In genomic region chr14:51847489-51847796, GRCh38 we compare ENCODE assay signal across 9 cellular contexts. TPM values are rescaled to one million over a fixed set of nuclear protein-coding genes. Genes with fewer than 3 reads are reported as not detected.
DNase-seq lines count a peak whose midpoint lies in the region; ATAC-seq and TF ChIP-seq lines count a peak whose summit lies in the region.
"Had no signal": no experiment of that assay in that cellular context is flagged by ENCODE, and none has a peak within 500 bp of the region (broad histone marks: within the 10 kb centered on the region; RNA-seq: fewer than 3 reads in every experiment).

No MANE protein-coding gene starts in this region.

- peak overlapping the region; percentile 75 for H3K4me3 Mint-ChIP-seq in dendritic cell treated with granulocyte-macrophage colony-stimulating factor and Interleukin-4, amounts not matched to agents 40 ng/mL and 50 ng/mL, for 4 days

- no peak for TF ChIP-seq CTCF in DOHH2 (IDR thresholded peaks at IDR 0.05; ENCODE audit: low read depth, low read length, poor library complexity, severe bottlenecking)
- TF ChIP-seq CTCF in Loucy (conservative IDR thresholded peaks at IDR 0.05; ENCODE audit: low read length), result 0 out of 2 replicates have a peak, but pooled peaks have one; percentile 4
- no peak for TF ChIP-seq CTCF in osteoblast (IDR thresholded peaks at IDR 0.05; ENCODE audit: extremely low read depth, low read depth, low read length)
- no peak for TF ChIP-seq CTCF in heart left ventricle (IDR thresholded peaks at IDR 0.05)
- no peak for TF ChIP-seq CTCF in ascending aorta (IDR thresholded peaks at IDR 0.05)
- no peak for TF ChIP-seq CTCF in GM10266 (IDR thresholded peaks at IDR 0.05; ENCODE audit: control insufficient read depth, insufficient read depth, low read depth, missing control alignments)

- H3K9me2 ChIP-seq in DOHH2 (replicated peaks; ENCODE audit: control insufficient read depth, low read length) (no peaks in the 10 kb centered on the region), Loucy (replicated peaks; ENCODE audit: low read depth, low read length) (no peaks in the 10 kb centered on the region)

- peaks cover 30% of the 10 kb centered on the region for H3K4me1 ChIP-seq in DOHH2 (ENCODE audit: control insufficient read depth, low read length)
- peaks cover 63% of the 10 kb centered on the region for H3K4me1 ChIP-seq in Loucy (ENCODE audit: insufficient read depth, low read length, poor library complexity, severe bottlenecking)
- peaks cover 15% of the 10 kb centered on the region for H3K4me1 ChIP-seq in osteoblast (ENCODE audit: insufficient read depth, low read length)
- peaks cover 0 to 47% (median 0%) of the 10 kb centered on the region in 12 donors for H3K4me1 ChIP-seq in heart left ventricle
- H3K4me1 ChIP-seq in ascending aorta, result no peaks in the 10 kb centered on the region

- no peak overlapping the region for H2AFZ ChIP-seq in Loucy (ENCODE audit: low read length)
- H2AFZ ChIP-seq in osteoblast (ENCODE audit: low read length), result peak overlapping the region; percentile 15

- peak overlapping the region; percentile 85 for H3K9ac ChIP-seq in Loucy (ENCODE audit: low read depth, low read length, poor library complexity, severe bottlenecking)

- H3K27ac ChIP-seq in DOHH2 (ENCODE audit: low read depth, low read length) (peak overlapping the region; percentile 31), osteoblast (ENCODE audit: low read depth, low read length) (peak overlapping the region; percentile 19), heart left ventricle (peak overlapping the region in 3 of 12 donors; percentile 4 to 92 (median 37)), ascending aorta (no peak overlapping the region)

- H3K79me2 ChIP-seq in DOHH2 (ENCODE audit: control insufficient read depth, low read length) (no peaks in the 10 kb centered on the region), Loucy (ENCODE audit: insufficient read depth, low read length) (no peaks in the 10 kb centered on the region), osteoblast (ENCODE audit: insufficient read depth, low read length) (no peaks in the 10 kb centered on the region)

- H3K4me1 Mint-ChIP-seq in dendritic cell treated with granulocyte-macrophage colony-stimulating factor and Interleukin-4, amounts not matched to agents 40 ng/mL and 50 ng/mL, for 4 days (ENCODE audit: low read depth), result peaks cover 62% of the 10 kb centered on the region

- H4K20me1 ChIP-seq in DOHH2 (ENCODE audit: control insufficient read depth, insufficient read depth, low read depth, low read length) (no peaks in the 10 kb centered on the region), Loucy (ENCODE audit: insufficient read depth, low read length, poor library complexity, severe bottlenecking) (no peaks in the 10 kb centered on the region), osteoblast (ENCODE audit: insufficient read depth, low read length) (no peaks in the 10 kb centered on the region)

- H3K27me3 Mint-ChIP-seq in dendritic cell treated with granulocyte-macrophage colony-stimulating factor and Interleukin-4, amounts not matched to agents 40 ng/mL and 50 ng/mL, for 4 days, result no peaks in the 10 kb centered on the region

- H3F3A ChIP-seq in DOHH2 (ENCODE audit: control insufficient read depth, insufficient read depth), result no peaks in the 10 kb centered on the region
- peaks cover 25% of the 10 kb centered on the region for H3F3A ChIP-seq in Loucy (ENCODE audit: low read depth)

- intact Hi-C loops in dendritic cell treated with granulocyte-macrophage colony-stimulating factor and Interleukin-4, amounts not matched to agents 40 ng/mL and 50 ng/mL, for 4 days (cut with micrococcal nuclease), result loop anchor here (5.0 kb wide), 1 partner anchor 55 kb away; no protein-coding TSS in a partner anchor
- intact Hi-C loops in heart left ventricle (cut with DNase I) (loop anchor here in 2 of 10 donors (10.0 kb wide), 2 partner anchors 117 to 127 kb away; no protein-coding TSS in a partner anchor), ascending aorta (cut with DNase I) (no loop called here)

- H3K36me3 Mint-ChIP-seq in dendritic cell treated with granulocyte-macrophage colony-stimulating factor and Interleukin-4, amounts not matched to agents 40 ng/mL and 50 ng/mL, for 4 days (ENCODE audit: low read depth), result no peaks in the 10 kb centered on the region

- peaks cover 6% of the 10 kb centered on the region; the same call in 1 of the 2 replicates for H3K9me3 ChIP-seq in DOHH2 (ENCODE audit: control insufficient read depth, insufficient read depth, low read length)
- peaks cover 6% of the 10 kb centered on the region; the same call in 1 of the 2 replicates for H3K9me3 ChIP-seq in Loucy (ENCODE audit: insufficient read depth, low read depth, low read length)
- no peaks in the 10 kb centered on the region for H3K9me3 ChIP-seq in osteoblast (ENCODE audit: low read depth, low read length)
- H3K9me3 ChIP-seq in heart left ventricle, result peaks cover 0 to 5% (median 0%) of the 10 kb centered on the region in 12 donors
- no peaks in the 10 kb centered on the region for H3K9me3 ChIP-seq in ascending aorta

- peak overlapping the region; percentile 82 for H3K4me2 ChIP-seq in DOHH2 (ENCODE audit: low read length)
- H3K4me2 ChIP-seq in Loucy (ENCODE audit: low read depth, low read length, poor library complexity, severe bottlenecking), result peak overlapping the region; percentile 94
- peak overlapping the region; percentile 50 for H3K4me2 ChIP-seq in osteoblast (ENCODE audit: insufficient read depth, low read length)

- peaks cover 23% of the 10 kb centered on the region for H3K9me3 Mint-ChIP-seq in dendritic cell treated with granulocyte-macrophage colony-stimulating factor and Interleukin-4, amounts not matched to agents 40 ng/mL and 50 ng/mL, for 4 days

- H3K27me3 ChIP-seq in DOHH2 (ENCODE audit: control insufficient read depth, low read length), result no peaks in the 10 kb centered on the region
- no peaks in the 10 kb centered on the region for H3K27me3 ChIP-seq in Loucy (ENCODE audit: insufficient read depth, low read length, poor library complexity, severe bottlenecking)
- no peaks in the 10 kb centered on the region for H3K27me3 ChIP-seq in osteoblast (ENCODE audit: insufficient read depth, low read length)
- no peaks in the 10 kb centered on the region for H3K27me3 ChIP-seq in heart left ventricle
- no peaks in the 10 kb centered on the region for H3K27me3 ChIP-seq in ascending aorta

- 70 to 83% (median 76%) methylated on average over 4 of the region's 4 CpGs for WGBS in heart left ventricle, 4 donors

- no peak for TF ChIP-seq POLR2A in heart left ventricle (IDR thresholded peaks at IDR 0.05)

- no peak for ATAC-seq in heart left ventricle

- H3K36me3 ChIP-seq in DOHH2 (ENCODE audit: control insufficient read depth, low read length) (peaks cover 7% of the 10 kb centered on the region), Loucy (ENCODE audit: insufficient read depth, low read length) (no peaks in the 10 kb centered on the region), osteoblast (ENCODE audit: insufficient read depth, low read length) (no peaks in the 10 kb centered on the region), heart left ventricle (no peaks in the 10 kb centered on the region), ascending aorta (no peaks in the 10 kb centered on the region)

- DNase-seq in osteoblast (ENCODE audit: insufficient read length, low spot score, missing footprints) (no peak), heart left ventricle (no peak), ascending aorta (ENCODE audit: low spot score in 2 of 2) (no peak), GM10266 (ENCODE audit: extremely low spot score) (no peak)
- DNase-seq in stimulated activated CD4-positive, alpha-beta T cell treated with anti-CD3 and anti-CD28 coated beads, Interleukin-12 subunit alpha, Interleukin-12 subunit beta, amount 100 ng/mL, for 4 hours, result no peak
- DNase-seq: SHP77 treated with DMSO at 0.1 percent for 48 hours had no signal

- H3K4me3 ChIP-seq in DOHH2 (ENCODE audit: low read length), result peak overlapping the region; percentile 69
- H3K4me3 ChIP-seq in Loucy (ENCODE audit: low read length, poor library complexity, severe bottlenecking), result peak overlapping the region; percentile 54
- no peak overlapping the region for H3K4me3 ChIP-seq in osteoblast (ENCODE audit: insufficient read depth, low read length)
- peak overlapping the region in 2 of 12 donors; percentile 26 to 54 for H3K4me3 ChIP-seq in heart left ventricle
- no peak overlapping the region for H3K4me3 ChIP-seq in ascending aorta

- H3K27ac Mint-ChIP-seq in dendritic cell treated with granulocyte-macrophage colony-stimulating factor and Interleukin-4, amounts not matched to agents 40 ng/mL and 50 ng/mL, for 4 days, result peak overlapping the region; percentile 93

RNA-seq across cellular contexts. Expression of gene GNG2, which starts 13.0 kb away (rescaled TPM):
- 7.4 and 9.8 TPM in 2 replicates for total RNA-seq in osteoblast
- total RNA-seq in heart left ventricle, result 10 to 100 TPM in 2 of 9 donors, 1 to 10 TPM in 7; 3.3 to 29.2 (median 7.8) TPM
- 1 to 10 TPM; 3.1 to 3.7 TPM for polyA plus RNA-seq in heart left ventricle
- 11.4 TPM for total RNA-seq in ascending aorta

Comparison
In these comparisons a context has a peak if more than half of its experiments do, and no peak if none do; other contexts are left out.
1. H3K27ac ChIP-seq: peak in DOHH2 (single experiment) and osteoblast (single experiment); none in ascending aorta (0 of 2).
2. H3K4me3 ChIP-seq: peak in DOHH2 (single experiment) and Loucy (single experiment); none in osteoblast (single experiment) and ascending aorta (0 of 2).
3. Peak in every context shown above with its lines, with median percentiles within 50 percentile points of each other: H3K4me2 ChIP-seq.